Comparison of ENCODE assay signal across 12 cellular contexts in the genomic region with DNA sequence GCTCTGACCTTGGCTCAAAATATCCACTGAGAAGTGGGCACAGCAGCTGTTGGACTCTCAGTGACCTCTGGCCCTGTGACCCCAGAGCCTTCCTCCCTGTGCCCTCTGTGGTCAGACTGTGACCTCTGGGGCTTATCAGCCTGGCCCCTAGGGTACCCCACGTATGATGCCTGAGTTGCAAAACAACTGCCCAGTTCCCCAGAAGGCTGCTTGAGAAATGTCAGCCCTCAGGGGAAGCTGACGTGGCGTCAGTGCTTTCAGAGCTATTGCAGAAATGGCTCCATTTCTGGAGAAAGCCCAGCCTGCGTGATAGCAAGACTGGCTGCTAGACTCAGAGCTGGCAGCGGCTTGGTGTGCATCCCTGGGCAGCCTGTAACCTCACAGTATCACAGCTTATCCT. TPM values are rescaled to one million over a fixed set of nuclear protein-coding genes. Genes with fewer than 3 reads are reported as not detected.
DNase-seq lines count a peak whose midpoint lies in the region; ATAC-seq, FAIRE-seq and TF ChIP-seq lines count a peak whose summit lies in the region.
"Had no signal": no experiment of that assay in that cellular context is flagged by ENCODE, and none has a peak within 500 bp of the region (broad histone marks: within the 10 kb centered on the region; RNA-seq: fewer than 3 reads in every experiment).

No MANE protein-coding gene starts in this region.

- 28% methylated on average over 5 of the region's 5 CpGs; no CpG with 5 or more reads in 1 of the 2 donors for WGBS in transverse colon (ENCODE audit: low coverage in 1 of 2), 2 donors

- no peak for TF ChIP-seq CTCF in kidney (IDR thresholded peaks at IDR 0.05; ENCODE audit: borderline replicate concordance, extremely low read depth, insufficient read depth)
- no peak for TF ChIP-seq CTCF in transverse colon (IDR thresholded peaks at IDR 0.05)

- FAIRE-seq in kidney (lab: Jason Lieb, UNC) = no peak
- FAIRE-seq: frontal cortex had no signal

- in situ Hi-C loops in transverse colon (cut with MboI; ENCODE audit: low pct_ligation_motif_present in 1 of 4, low pct_unique_long_range_greater_than_20kb in 1 of 4, low sequenced_read_pairs in 3 of 4) = no loop called here

- no peaks in the 10 kb centered on the region for H3K36me3 ChIP-seq in kidney (ENCODE audit: control insufficient read depth in 1 of 2, insufficient read depth in 2 of 2, low read length in 2 of 2)
- H3K36me3 ChIP-seq in transverse colon = no peaks in the 10 kb centered on the region

- H3K27ac ChIP-seq in kidney (ENCODE audit: low read depth in 2 of 2, low read length in 2 of 2) (no peak overlapping the region), transverse colon (peak overlapping the region in 1 of 4 donors; percentile 9)
- H3K27ac ChIP-seq: 22Rv1 had no signal

- no peaks in the 10 kb centered on the region for H3K9me3 ChIP-seq in kidney (ENCODE audit: control insufficient read depth in 1 of 2, low read length in 2 of 2)
- H3K9me3 ChIP-seq in transverse colon = no peaks in the 10 kb centered on the region

- no peaks in the 10 kb centered on the region for H3K4me1 ChIP-seq in kidney (ENCODE audit: control insufficient read depth in 1 of 2, insufficient read depth in 1 of 2, low read depth in 1 of 2, low read length in 2 of 2)
- H3K4me1 ChIP-seq in transverse colon = no peaks in the 10 kb centered on the region

- no peak overlapping the region for H3K9ac ChIP-seq in kidney (ENCODE audit: low read length in 2 of 2)

- intact Hi-C loops in kidney (cut with DNase I) = no loop called here
- intact Hi-C loops in transverse colon (cut with DNase I; ENCODE audit: low total_unique reads) = no loop called here

- ATAC-seq in GM18520 (IDR thresholded peaks at IDR 0.05; ENCODE audit: unreplicated experiment) (no peak), GM19397 (IDR thresholded peaks at IDR 0.05; ENCODE audit: unreplicated experiment) (no peak)
- ATAC-seq: activated T-cell treated with anti-CD3 and anti-CD28 coated beads, Interleukin-2, amount 50 U/mL, for 72 hours had no signal

- no peaks in the 10 kb centered on the region for H3K27me3 ChIP-seq in transverse colon

- DNase-seq in NK-92 treated with Interleukin-12 subunit alpha and Interleukin-12 subunit beta, amount 100 ng/mL, for 24 hours (lab: John Stamatoyannopoulos, UW) = peak; percentile 51
- DNase-seq in NK-92 (lab: John Stamatoyannopoulos, UW; ENCODE audit: unreplicated experiment) (no peak), brain pericyte (ENCODE audit: low read depth, low spot score) (peak; percentile 51), kidney (peak; percentile 91), transverse colon (peak; percentile 14), superior temporal gyrus (ENCODE audit: extremely low spot score) (no peak)
- DNase-seq: activated T-cell treated with anti-CD3 and anti-CD28 coated beads, Interleukin-2, amount 50 U/mL, for 72 hours had no signal

- no peak for TF ChIP-seq POLR2A in transverse colon (IDR thresholded peaks at IDR 0.05)

- H3K4me3 ChIP-seq in kidney (ENCODE audit: low read length in 2 of 2) (no peak overlapping the region), transverse colon (no peak overlapping the region)

- TF ChIP-seq EP300 in transverse colon (IDR thresholded peaks at IDR 0.05; ENCODE audit: low read depth) = no peak

RNA-seq across cellular contexts. Expression of a gene that starts 31.5 kb away (rescaled TPM):
- total RNA-seq in kidney = 611 TPM
- 44.6 TPM for polyA plus RNA-seq in kidney (ENCODE audit: insufficient read depth, low read depth, low replicate concordance)
- total RNA-seq in transverse colon = 10 to 100 TPM; 14.2 to 52.0 (median 21.7) TPM
- polyA plus RNA-seq: neural cell had no signal

Comparison
In these comparisons a context has a peak if more than half of its experiments do, and no peak if none do; other contexts are left out.
1. DNase-seq: peak in NK-92 treated with Interleukin-12 subunit alpha and Interleukin-12 subunit beta, amount 100 ng/mL, for 24 hours (single experiment), brain pericyte (single experiment), kidney (single experiment) and transverse colon (single experiment); none in NK-92 (single experiment) and superior temporal gyrus (single experiment).
2. RNA of a gene that starts 31.5 kb away (total RNA-seq): 611 TPM in kidney (single experiment); 14.2 to 52.0 TPM in transverse colon; every median in the first group is over 10 times any median in the second.